ENCODE assay signal across 14 cellular contexts in genomic region chr1:26790551-26790953, GRCh38. TPM values are rescaled to one million over a fixed set of nuclear protein-coding genes. Genes with fewer than 3 reads are reported as not detected.
A peak's percentile ranks its signal among the peaks of the same experiment; 100 is the strongest.
DNase-seq lines count a peak whose midpoint lies in the region; ATAC-seq and TF ChIP-seq lines count a peak whose summit lies in the region.
"Had no signal": no experiment of that assay in that cellular context is flagged by ENCODE, and none has a peak within 500 bp of the region (broad histone marks: within the 10 kb centered on the region; RNA-seq: fewer than 3 reads in every experiment).

No MANE protein-coding gene starts in this region.

- H3K9ac ChIP-seq in NT2/D1 (ENCODE audit: insufficient read length, low read depth) = peak overlapping the region; percentile 8

- no peak overlapping the region for H3K4me3 ChIP-seq in NT2/D1 (ENCODE audit: insufficient read length, low read depth)

- H3K9me3 ChIP-seq in NT2/D1 (ENCODE audit: insufficient read depth, low read length) = no peaks in the 10 kb centered on the region
- H3K9me3 ChIP-seq: neutrophil, SK-N-SH had no signal

- peaks cover 5% of the 10 kb centered on the region for H3K27me3 Mint-ChIP-seq in activated naive CD8-positive, alpha-beta T cell treated with anti-CD3 and anti-CD28 coated beads for 36 hours
- H3K27me3 Mint-ChIP-seq in type B pancreatic cell = no peaks in the 10 kb centered on the region

- TF ChIP-seq CTCF in type B pancreatic cell (conservative IDR thresholded peaks at IDR 0.05) = no peak

- peaks cover 28% of the 10 kb centered on the region for H3K36me3 ChIP-seq in NT2/D1 (ENCODE audit: insufficient read depth, insufficient read length, low read length)

- no peaks in the 10 kb centered on the region for H3K9me3 Mint-ChIP-seq in activated naive CD8-positive, alpha-beta T cell treated with anti-CD3 and anti-CD28 coated beads for 36 hours
- H3K9me3 Mint-ChIP-seq in type B pancreatic cell = no peaks in the 10 kb centered on the region
- H3K9me3 Mint-ChIP-seq: brain had no signal

- DNase-seq in stimulated activated CD4-positive, alpha-beta T cell treated with anti-CD3 and anti-CD28 coated beads, Interleukin-2, amount 100 ng/mL, for 24 hours = peak; percentile 34 to 37
- DNase-seq in stimulated activated CD4-positive, alpha-beta T cell treated with anti-CD3 and anti-CD28 coated beads, Interleukin-12 subunit alpha, Interleukin-12 subunit beta, amount 100 ng/mL, for 4 hours = no peak
- no peak for DNase-seq in NT2/D1 (ENCODE audit: low read depth, low spot score)
- peak; percentile 48 for DNase-seq in activated naive CD8-positive, alpha-beta T cell treated with anti-CD3 and anti-CD28 coated beads for 36 hours
- no peak for DNase-seq in type B pancreatic cell (ENCODE audit: extremely low spot score, unreplicated experiment)
- DNase-seq in foreskin melanocyte = no peak
- DNase-seq: glutamatergic neuron, HCEC 1CT, NCI-H1694, SK-N-SH had no signal

- H3K4me1 ChIP-seq in NT2/D1 (ENCODE audit: insufficient read depth, insufficient read length) = peaks cover 13% of the 10 kb centered on the region

- H3K4me1 Mint-ChIP-seq in activated naive CD8-positive, alpha-beta T cell treated with anti-CD3 and anti-CD28 coated beads for 36 hours = peaks cover 59% of the 10 kb centered on the region
- peaks cover 35% of the 10 kb centered on the region for H3K4me1 Mint-ChIP-seq in type B pancreatic cell (ENCODE audit: unreplicated experiment)

- ATAC-seq in HG02884 (IDR thresholded peaks at IDR 0.05; ENCODE audit: unreplicated experiment) (no peak), GM19397 (IDR thresholded peaks at IDR 0.05; ENCODE audit: unreplicated experiment) (no peak)

- H3K36me3 Mint-ChIP-seq in activated naive CD8-positive, alpha-beta T cell treated with anti-CD3 and anti-CD28 coated beads for 36 hours = peaks cover 45% of the 10 kb centered on the region
- H3K36me3 Mint-ChIP-seq in type B pancreatic cell = peaks cover 10% of the 10 kb centered on the region

- peak overlapping the region; percentile 89 for H3K4me3 Mint-ChIP-seq in activated naive CD8-positive, alpha-beta T cell treated with anti-CD3 and anti-CD28 coated beads for 36 hours
- H3K4me3 Mint-ChIP-seq in type B pancreatic cell = no peak overlapping the region

- H3K27me3 ChIP-seq in NT2/D1 (ENCODE audit: insufficient read depth, insufficient read length) = no peaks in the 10 kb centered on the region
- H3K27me3 ChIP-seq: neutrophil had no signal

- peak overlapping the region; percentile 97 for H3K27ac Mint-ChIP-seq in activated naive CD8-positive, alpha-beta T cell treated with anti-CD3 and anti-CD28 coated beads for 36 hours
- peak overlapping the region; percentile 99 for H3K27ac Mint-ChIP-seq in type B pancreatic cell

RNA-seq across cellular contexts. Expression of gene PIGV, which starts 2.8 kb away (rescaled TPM):
- total RNA-seq in activated naive CD8-positive, alpha-beta T cell treated with anti-CD3 and anti-CD28 coated beads for 36 hours = 10 to 100 TPM; 20.8 to 20.9 TPM
- 13.3 and 15.3 TPM in 2 replicates for total RNA-seq in type B pancreatic cell (ENCODE audit: low replicate concordance)

RNA-seq across cellular contexts. Expression of gene ZDHHC18, which starts 35.9 kb away (rescaled TPM):
- 10 to 100 TPM; 48.5 to 48.8 TPM for total RNA-seq in activated naive CD8-positive, alpha-beta T cell treated with anti-CD3 and anti-CD28 coated beads for 36 hours
- 29.7 and 40.7 TPM in 2 replicates for total RNA-seq in type B pancreatic cell (ENCODE audit: low replicate concordance)

Comparison
In these comparisons a context has a peak if more than half of its experiments do, and no peak if none do; other contexts are left out.
1. DNase-seq: peak in stimulated activated CD4-positive, alpha-beta T cell treated with anti-CD3 and anti-CD28 coated beads, Interleukin-2, amount 100 ng/mL, for 24 hours (2 of 2) and activated naive CD8-positive, alpha-beta T cell treated with anti-CD3 and anti-CD28 coated beads for 36 hours (single experiment); none in stimulated activated CD4-positive, alpha-beta T cell treated with anti-CD3 and anti-CD28 coated beads, Interleukin-12 subunit alpha, Interleukin-12 subunit beta, amount 100 ng/mL, for 4 hours (single experiment), NT2/D1 (single experiment), type B pancreatic cell (single experiment) and foreskin melanocyte (single experiment).